ENCODE assay signal across 9 cellular contexts in the genomic region with DNA sequence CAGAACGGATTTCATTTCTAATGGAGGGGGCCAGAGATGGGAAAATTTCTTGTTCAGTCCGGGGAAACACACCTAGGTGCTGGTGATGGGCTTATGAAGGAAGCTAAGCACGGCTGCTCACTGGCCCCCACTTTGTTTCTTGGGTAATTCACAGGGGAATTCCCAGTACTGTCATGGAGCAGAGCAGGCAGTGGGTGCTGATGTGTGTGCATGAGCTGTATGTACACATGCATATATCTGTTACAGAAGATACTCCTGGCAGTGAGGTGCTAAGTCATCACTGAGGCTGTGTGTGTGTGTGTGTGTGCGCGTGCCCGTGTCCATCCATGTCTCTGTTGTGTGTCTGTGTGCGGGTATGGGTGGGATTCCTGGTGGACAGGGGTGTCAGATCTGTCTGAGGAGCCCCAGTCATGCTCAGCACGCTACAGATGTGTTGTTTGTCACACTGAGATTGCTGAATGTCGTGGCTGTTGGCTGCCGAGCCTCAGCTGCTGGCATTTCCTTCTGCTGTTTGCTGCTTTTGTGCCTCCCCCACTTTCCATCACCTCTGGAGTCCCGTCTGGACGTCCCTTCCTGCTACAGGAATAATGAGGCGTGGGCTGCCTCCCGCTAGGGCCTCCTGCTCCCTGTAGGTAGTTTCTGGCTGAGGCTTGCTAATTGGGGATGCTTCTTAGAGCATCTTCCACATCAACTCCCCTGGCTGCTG. TPM values are rescaled to one million over a fixed set of nuclear protein-coding genes. Genes with fewer than 3 reads are reported as not detected.
DNase-seq lines count a peak whose midpoint lies in the region; ATAC-seq, FAIRE-seq and TF ChIP-seq lines count a peak whose summit lies in the region.
"Had no signal": no experiment of that assay in that cellular context is flagged by ENCODE, and none has a peak within 500 bp of the region (broad histone marks: within the 10 kb centered on the region; RNA-seq: fewer than 3 reads in every experiment).

No MANE protein-coding gene starts in this region.

- H3K9me3 ChIP-seq in CD4-positive, alpha-beta T cell (ENCODE audit: control insufficient read depth, low read length), result no peaks in the 10 kb centered on the region
- H3K9me3 ChIP-seq in pancreas, result no peaks in the 10 kb centered on the region

- peak; percentile 78 for ATAC-seq in CD4-positive, alpha-beta T cell (ENCODE audit: poor library complexity)
- ATAC-seq in GM21515 (IDR thresholded peaks at IDR 0.05; ENCODE audit: unreplicated experiment) (peak; percentile 48), pancreas (peak in 3 of 4 donors; percentile 4 to 10 (median 9))
- ATAC-seq in activated naive CD8-positive, alpha-beta T cell treated with anti-CD3 and anti-CD28 coated beads, Interleukin-2, amount 10 ng/mL, durations not matched to agents 7 days and 5 days (ENCODE audit: low read depth), result peak; percentile 17

- peaks cover 0 to 52% (median 34%) of the 10 kb centered on the region in 3 donors for H3K36me3 ChIP-seq in pancreas

- CTCF ChIA-PET in CD4-positive, alpha-beta T cell (lab: Charles Lee), result interaction anchor here (0.8 to 1.8 kb wide), 6 partner anchors 10 to 671 kb away, joined by 3 to 5 read pairs (median 4); no protein-coding TSS in a partner anchor

- H3K4me1 ChIP-seq in pancreas, result peaks cover 0 to 6% (median 5%) of the 10 kb centered on the region in 3 donors

- intact Hi-C loops in CD4-positive, alpha-beta T cell (cut with DNase I, micrococcal nuclease), result loop anchor here (1.0 to 10.0 kb wide), 8 partner anchors 52 to 671 kb away; partner anchors contain the start of gene JADE1 (in 1 of the 2)
- intact Hi-C loops in pancreas (cut with DNase I), result loop anchor here in 2 of 3 donors (10.0 kb wide), 2 partner anchors 298 to 408 kb away; no protein-coding TSS in a partner anchor

- no peaks in the 10 kb centered on the region for H3K27me3 ChIP-seq in CD4-positive, alpha-beta T cell (ENCODE audit: control insufficient read depth, insufficient read depth, low read length)
- H3K27me3 ChIP-seq in pancreas, result no peaks in the 10 kb centered on the region

- no peak overlapping the region for H3K4me3 ChIP-seq in pancreas

- WGBS in pancreas, 2 donors, result 78 to 79% methylated on average over 14 of the region's 14 CpGs

- H3K36me3 Mint-ChIP-seq in CD4-positive, alpha-beta T cell (ENCODE audit: low read depth), result peaks cover 92% of the 10 kb centered on the region
- H3K36me3 Mint-ChIP-seq in activated naive CD8-positive, alpha-beta T cell treated with anti-CD3 and anti-CD28 coated beads, Interleukin-2, amount 10 ng/mL, durations not matched to agents 7 days and 5 days, result peaks cover 31% of the 10 kb centered on the region

- no peak for FAIRE-seq in pancreas (lab: Jason Lieb, UNC)
- FAIRE-seq: colon had no signal

- peaks cover 58% of the 10 kb centered on the region for H3K4me1 Mint-ChIP-seq in CD4-positive, alpha-beta T cell (ENCODE audit: low read depth)
- peaks cover 36% of the 10 kb centered on the region for H3K4me1 Mint-ChIP-seq in activated naive CD8-positive, alpha-beta T cell treated with anti-CD3 and anti-CD28 coated beads, Interleukin-2, amount 10 ng/mL, durations not matched to agents 7 days and 5 days

- H3K4me3 Mint-ChIP-seq in CD4-positive, alpha-beta T cell, result no peak overlapping the region
- H3K4me3 Mint-ChIP-seq in activated naive CD8-positive, alpha-beta T cell treated with anti-CD3 and anti-CD28 coated beads, Interleukin-2, amount 10 ng/mL, durations not matched to agents 7 days and 5 days, result no peak overlapping the region

- H3K9me3 Mint-ChIP-seq in CD4-positive, alpha-beta T cell, result no peaks in the 10 kb centered on the region
- H3K9me3 Mint-ChIP-seq in activated naive CD8-positive, alpha-beta T cell treated with anti-CD3 and anti-CD28 coated beads, Interleukin-2, amount 10 ng/mL, durations not matched to agents 7 days and 5 days, result no peaks in the 10 kb centered on the region

- DNase-seq in CD4-positive, alpha-beta T cell, result peak in 2 of 10 experiments; percentile 10 to 16
- DNase-seq in NCI-H2227 (lab: John Stamatoyannopoulos, UW; ENCODE audit: unreplicated experiment) (peak; percentile 19), pancreas (no peak), NCI-H187 (lab: John Stamatoyannopoulos, UW) (no peak), NCI-H2081 (lab: John Stamatoyannopoulos, UW) (no peak), foreskin melanocyte (no peak)
- DNase-seq in activated naive CD8-positive, alpha-beta T cell treated with anti-CD3 and anti-CD28 coated beads, Interleukin-2, amount 10 ng/mL, durations not matched to agents 7 days and 5 days, result no peak

- no peaks in the 10 kb centered on the region for H3K27me3 Mint-ChIP-seq in CD4-positive, alpha-beta T cell
- no peaks in the 10 kb centered on the region for H3K27me3 Mint-ChIP-seq in activated naive CD8-positive, alpha-beta T cell treated with anti-CD3 and anti-CD28 coated beads, Interleukin-2, amount 10 ng/mL, durations not matched to agents 7 days and 5 days

- no peak for TF ChIP-seq CTCF in CD4-positive, alpha-beta T cell (IDR thresholded peaks at IDR 0.05)
- TF ChIP-seq CTCF in pancreas (IDR thresholded peaks at IDR 0.05), result no peak

- H3K27ac ChIP-seq in CD4-positive, alpha-beta T cell (ENCODE audit: low read depth, low read length), result peak overlapping the region; percentile 18
- H3K27ac ChIP-seq in pancreas, result no peak overlapping the region

- POLR2A ChIA-PET in CD4-positive, alpha-beta T cell (lab: Charles Lee), result interaction anchor here (0.6 to 2.5 kb wide), 2 partner anchors 8 to 50 kb away, joined by 3 to 12 read pairs; no protein-coding TSS in a partner anchor
- POLR2A ChIA-PET in activated naive CD8-positive, alpha-beta T cell treated with anti-CD3 and anti-CD28 coated beads, Interleukin-2, amount 10 ng/mL, durations not matched to agents 7 days and 5 days (lab: Charles Lee), result interaction anchor here (1.9 kb wide), 1 partner anchor 51 kb away, joined by 14 read pairs; no protein-coding TSS in a partner anchor

- H3K27ac Mint-ChIP-seq in CD4-positive, alpha-beta T cell, result peak overlapping the region; percentile 70
- H3K27ac Mint-ChIP-seq in activated naive CD8-positive, alpha-beta T cell treated with anti-CD3 and anti-CD28 coated beads, Interleukin-2, amount 10 ng/mL, durations not matched to agents 7 days and 5 days, result peak overlapping the region; percentile 31

RNA-seq across cellular contexts. Expression of gene JADE1, which starts 53.3 kb away (rescaled TPM):
- 10 to 100 TPM; 57.1 to 58.4 TPM for total RNA-seq in CD4-positive, alpha-beta T cell
- total RNA-seq in activated naive CD8-positive, alpha-beta T cell treated with anti-CD3 and anti-CD28 coated beads, Interleukin-2, amount 10 ng/mL, durations not matched to agents 7 days and 5 days, result 10 to 100 TPM; 39.2 to 40.3 TPM
- 10 to 100 TPM; 28.6 to 92.1 (median 36.0) TPM for total RNA-seq in pancreas
- 10 to 100 TPM; 21.9 to 37.8 TPM for polyA plus RNA-seq in pancreas

Comparison
In these comparisons a context has a peak if more than half of its experiments do, and no peak if none do; other contexts are left out.
1. ATAC-seq: peak in every context shown above with its lines; median percentile 78 in CD4-positive, alpha-beta T cell; 48 in GM21515; 17 in activated naive CD8-positive, alpha-beta T cell treated with anti-CD3 and anti-CD28 coated beads, Interleukin-2, amount 10 ng/mL, durations not matched to agents 7 days and 5 days; 9 in pancreas.